Comparison of ENCODE assay signal across 22 cellular contexts in genomic region chr1:63653971-63654370, GRCh38.
DNase-seq lines count a peak whose midpoint lies in the region; ATAC-seq lines count a peak whose summit lies in the region.
"Had no signal": no experiment of that assay in that cellular context is flagged by ENCODE, and none has a peak within 500 bp of the region (broad histone marks: within the 10 kb centered on the region; RNA-seq: fewer than 3 reads in every experiment).

No MANE protein-coding gene starts in this region.

- peaks cover 9% of the 10 kb centered on the region for H3K36me3 ChIP-seq in SJCRH30

- no peak overlapping the region for H3K4me3 Mint-ChIP-seq in T-helper 1 cell treated with Interleukin-12 subunit alpha and Interleukin-12 subunit beta and Interleukin-4 antibody, amounts not matched to agents 30 μg/mL and 1 μg/mL, for 36 hours
- H3K4me3 Mint-ChIP-seq in activated T-cell treated with anti-CD3 and anti-CD28 coated beads, Interleukin-2, amount 50 U/mL, for 72 hours = no peak overlapping the region
- no peak overlapping the region for H3K4me3 Mint-ChIP-seq in activated CD8-positive, alpha-beta memory T cell treated with anti-CD3 and anti-CD28 coated beads, Interleukin-2, amount 10 ng/mL, durations not matched to agents 7 days and 5 days
- H3K4me3 Mint-ChIP-seq: B cell had no signal

- no peak for DNase-seq in T-helper 1 cell
- peak; percentile 93 to 98 for DNase-seq in SJCRH30
- DNase-seq in left kidney (ENCODE audit: low read depth, low spot score) = peak; percentile 64
- no peak for DNase-seq in NCI-H345 (lab: John Stamatoyannopoulos, UW)
- DNase-seq in activated T-cell treated with anti-CD3 and anti-CD28 coated beads, Interleukin-2, amount 50 U/mL, for 72 hours = no peak
- DNase-seq in activated CD8-positive, alpha-beta memory T cell treated with anti-CD3 and anti-CD28 coated beads, Interleukin-2, amount 10 ng/mL, durations not matched to agents 7 days and 5 days = no peak
- DNase-seq: DMS153, DND-41, H7, Karpas-422, NCI-H1105, NCI-H146, NCI-H1930, NCI-H2107, NCI-H510A, NCI-H774 had no signal

- no peaks in the 10 kb centered on the region for H3K27me3 Mint-ChIP-seq in T-helper 1 cell treated with Interleukin-12 subunit alpha and Interleukin-12 subunit beta and Interleukin-4 antibody, amounts not matched to agents 30 μg/mL and 1 μg/mL, for 36 hours (ENCODE audit: low read depth)
- no peaks in the 10 kb centered on the region for H3K27me3 Mint-ChIP-seq in activated T-cell treated with anti-CD3 and anti-CD28 coated beads, Interleukin-2, amount 50 U/mL, for 72 hours (ENCODE audit: low read depth)
- no peaks in the 10 kb centered on the region for H3K27me3 Mint-ChIP-seq in activated CD8-positive, alpha-beta memory T cell treated with anti-CD3 and anti-CD28 coated beads, Interleukin-2, amount 10 ng/mL, durations not matched to agents 7 days and 5 days
- H3K27me3 Mint-ChIP-seq: B cell had no signal

- H3K27me3 ChIP-seq in SJCRH30 = no peaks in the 10 kb centered on the region

- H3K9me3 ChIP-seq in SJCRH30 (replicated peaks) = no peaks in the 10 kb centered on the region

- H3K27ac Mint-ChIP-seq in T-helper 1 cell treated with Interleukin-12 subunit alpha and Interleukin-12 subunit beta and Interleukin-4 antibody, amounts not matched to agents 30 μg/mL and 1 μg/mL, for 36 hours = peak overlapping the region; percentile 57
- no peak overlapping the region for H3K27ac Mint-ChIP-seq in activated T-cell treated with anti-CD3 and anti-CD28 coated beads, Interleukin-2, amount 50 U/mL, for 72 hours
- no peak overlapping the region for H3K27ac Mint-ChIP-seq in activated CD8-positive, alpha-beta memory T cell treated with anti-CD3 and anti-CD28 coated beads, Interleukin-2, amount 10 ng/mL, durations not matched to agents 7 days and 5 days
- H3K27ac Mint-ChIP-seq: B cell had no signal

- H3K27ac ChIP-seq in SJCRH30 = peak overlapping the region; percentile 91
- H3K27ac ChIP-seq: 22Rv1, C4-2B had no signal

- H3K4me1 ChIP-seq in SJCRH30 = peaks cover 43% of the 10 kb centered on the region

- no peak for ATAC-seq in activated T-cell treated with anti-CD3 and anti-CD28 coated beads, Interleukin-2, amount 50 U/mL, for 72 hours (replicated peaks in 1 of 2)
- ATAC-seq in activated CD8-positive, alpha-beta memory T cell treated with anti-CD3 and anti-CD28 coated beads, Interleukin-2, amount 10 ng/mL, durations not matched to agents 7 days and 5 days = no peak
- ATAC-seq: HepG2, SK-N-SH treated with all-trans-retinoic acid at 6 μM for 48 hours had no signal

- peaks cover 59% of the 10 kb centered on the region for H3K36me3 Mint-ChIP-seq in T-helper 1 cell treated with Interleukin-12 subunit alpha and Interleukin-12 subunit beta and Interleukin-4 antibody, amounts not matched to agents 30 μg/mL and 1 μg/mL, for 36 hours (ENCODE audit: low read depth)
- peaks cover 6 to 13% of the 10 kb centered on the region in 2 donors for H3K36me3 Mint-ChIP-seq in activated T-cell treated with anti-CD3 and anti-CD28 coated beads, Interleukin-2, amount 50 U/mL, for 72 hours (ENCODE audit: insufficient read depth in 2 of 2)
- H3K36me3 Mint-ChIP-seq in activated CD8-positive, alpha-beta memory T cell treated with anti-CD3 and anti-CD28 coated beads, Interleukin-2, amount 10 ng/mL, durations not matched to agents 7 days and 5 days = peaks cover 47% of the 10 kb centered on the region

- CTCF ChIA-PET in activated CD8-positive, alpha-beta memory T cell treated with anti-CD3 and anti-CD28 coated beads, Interleukin-2, amount 10 ng/mL, durations not matched to agents 7 days and 5 days (lab: Charles Lee) = no interaction called here

- peak overlapping the region; percentile 39 for H3K4me3 ChIP-seq in SJCRH30

- H3K9me3 Mint-ChIP-seq in T-helper 1 cell treated with Interleukin-12 subunit alpha and Interleukin-12 subunit beta and Interleukin-4 antibody, amounts not matched to agents 30 μg/mL and 1 μg/mL, for 36 hours = no peaks in the 10 kb centered on the region
- no peaks in the 10 kb centered on the region for H3K9me3 Mint-ChIP-seq in activated T-cell treated with anti-CD3 and anti-CD28 coated beads, Interleukin-2, amount 50 U/mL, for 72 hours
- no peaks in the 10 kb centered on the region for H3K9me3 Mint-ChIP-seq in activated CD8-positive, alpha-beta memory T cell treated with anti-CD3 and anti-CD28 coated beads, Interleukin-2, amount 10 ng/mL, durations not matched to agents 7 days and 5 days (ENCODE audit: low read depth)

- peaks cover 35% of the 10 kb centered on the region for H3K4me1 Mint-ChIP-seq in T-helper 1 cell treated with Interleukin-12 subunit alpha and Interleukin-12 subunit beta and Interleukin-4 antibody, amounts not matched to agents 30 μg/mL and 1 μg/mL, for 36 hours (ENCODE audit: low read depth)
- peaks cover 31% of the 10 kb centered on the region for H3K4me1 Mint-ChIP-seq in activated T-cell treated with anti-CD3 and anti-CD28 coated beads, Interleukin-2, amount 50 U/mL, for 72 hours (ENCODE audit: low read depth)
- peaks cover 12% of the 10 kb centered on the region for H3K4me1 Mint-ChIP-seq in activated CD8-positive, alpha-beta memory T cell treated with anti-CD3 and anti-CD28 coated beads, Interleukin-2, amount 10 ng/mL, durations not matched to agents 7 days and 5 days
- H3K4me1 Mint-ChIP-seq: B cell had no signal

Comparison
In these comparisons a context has a peak if more than half of its experiments do, and no peak if none do; other contexts are left out.
1. DNase-seq: peak in SJCRH30 (2 of 2) and left kidney (single experiment); none in T-helper 1 cell (0 of 5), NCI-H345 (single experiment), activated T-cell treated with anti-CD3 and anti-CD28 coated beads, Interleukin-2, amount 50 U/mL, for 72 hours (0 of 2) and activated CD8-positive, alpha-beta memory T cell treated with anti-CD3 and anti-CD28 coated beads, Interleukin-2, amount 10 ng/mL, durations not matched to agents 7 days and 5 days (single experiment).